In genomic region chr10:6706725-6707124, GRCh38 we compare ENCODE assay signal across 29 cellular contexts.
A peak's percentile ranks its signal among the peaks of the same experiment; 100 is the strongest.
DNase-seq lines count a peak whose midpoint lies in the region; ATAC-seq, FAIRE-seq and TF ChIP-seq lines count a peak whose summit lies in the region.
"Had no signal": no experiment of that assay in that cellular context is flagged by ENCODE, and none has a peak within 500 bp of the region (broad histone marks: within the 10 kb centered on the region; RNA-seq: fewer than 3 reads in every experiment).

No MANE protein-coding gene starts in this region.

- H3K9me3 ChIP-seq in HepG2 (ENCODE audit: low read length): no peaks in the 10 kb centered on the region
- no peaks in the 10 kb centered on the region for H3K9me3 ChIP-seq in right lobe of liver
- H3K9me3 ChIP-seq: A549; BE2C; BLaER1; BLaER1 treated with 17β-estradiol and CSF1 and Interleukin-3, amounts not matched to agents 10 nM and 100 nM; Caco-2 had no signal

- POLR2A ChIA-PET in HepG2 (lab: Yijun Ruan, JAX): no interaction called here

- no peaks in the 10 kb centered on the region for H3K79me2 ChIP-seq in HepG2 (ENCODE audit: insufficient read depth, low read length)

- no peak overlapping the region for H3K9ac ChIP-seq in HepG2 (ENCODE audit: insufficient read depth, low read depth, low read length)
- H3K9ac ChIP-seq: BLaER1; BLaER1 treated with 17β-estradiol and CSF1 and Interleukin-3, amounts not matched to agents 10 nM and 100 nM had no signal

- DNase-seq in HepG2 (ENCODE audit: low spot score) (peak; percentile 51), right lobe of liver (no peak)
- DNase-seq: 8988T; ACHN; AML-193; BE2C; C1 segment of cervical spinal cord; Caco-2; Calu3; CD4-positive, alpha-beta memory T cell; CD4-positive, alpha-beta T cell; CD4-positive, CD25-positive, alpha-beta regulatory T cell; CD8-positive, alpha-beta memory T cell; CD8-positive, alpha-beta T cell; COR-L47; DMS 273 treated with DMSO at 0.1 percent for 48 hours; DMS153; DMS53; DMS79; DMS79 treated with DMSO at 0.1 percent for 48 hours; DND-41; EL had no signal

- no peaks in the 10 kb centered on the region for H3K27me3 ChIP-seq in HepG2 (ENCODE audit: control insufficient read depth in 1 of 2, insufficient read depth in 2 of 2, low read length in 2 of 2)
- no peaks in the 10 kb centered on the region for H3K27me3 ChIP-seq in right lobe of liver
- H3K27me3 ChIP-seq: BLaER1; BLaER1 treated with 17β-estradiol and CSF1 and Interleukin-3, amounts not matched to agents 10 nM and 100 nM had no signal

- H3K36me3 ChIP-seq in HepG2 (replicated peaks in 1 of 2; ENCODE audit: control insufficient read depth in 1 of 2, insufficient read depth in 2 of 2, low read length in 2 of 2) (no peaks in the 10 kb centered on the region), right lobe of liver (no peaks in the 10 kb centered on the region)
- H3K36me3 ChIP-seq: BE2C; BLaER1; BLaER1 treated with 17β-estradiol and CSF1 and Interleukin-3, amounts not matched to agents 10 nM and 100 nM had no signal

- CTCF ChIA-PET in HepG2 (lab: Yijun Ruan, JAX; ENCODE audit: low intra/inter-chr PET ratio, low total read pairs): no interaction called here

- peaks cover 18% of the 10 kb centered on the region for H3K4me1 ChIP-seq in HepG2 (ENCODE audit: insufficient read depth, low read length)
- H3K4me1 ChIP-seq in right lobe of liver: no peaks in the 10 kb centered on the region
- H3K4me1 ChIP-seq: A549, BE2C, BLaER1 had no signal

- 47% methylated on average over 4 of the region's 4 CpGs for WGBS in HepG2 (ENCODE audit: low lambda C conversion rate)
- 35% methylated on average over 4 of the region's 4 CpGs for WGBS in right lobe of liver (ENCODE audit: insufficient coverage, low coverage, low lambda C conversion rate, missing lambda C conversion rate)

- in situ Hi-C loops in HepG2 (cut with HindIII; ENCODE audit: extremely low pct_ligation_motif_present, low pct_unique_long_range_greater_than_20kb): no loop called here

- H3K4me2 ChIP-seq in HepG2 (ENCODE audit: low read depth, low read length): 0 out of 2 replicates have a peak overlapping the region, but pooled peaks have one; percentile 23
- H3K4me2 ChIP-seq: A549; BLaER1; BLaER1 treated with 17β-estradiol and CSF1 and Interleukin-3, amounts not matched to agents 10 nM and 100 nM had no signal

- no peak for TF ChIP-seq POLR2A in HepG2 (IDR thresholded peaks at IDR 0.05; ENCODE audit: insufficient read depth in 1 of 2, low read depth in 2 of 2, low read length in 2 of 2)
- no peak for TF ChIP-seq POLR2A in right lobe of liver (IDR thresholded peaks at IDR 0.05)

- H2AFZ ChIP-seq in HepG2 (ENCODE audit: low read length): no peak overlapping the region

- H3K4me3 ChIP-seq in HepG2 (replicated peaks in 1 of 3; ENCODE audit: insufficient read depth in 1 of 3, low read depth in 2 of 3, low read length in 3 of 3) (no peak overlapping the region), right lobe of liver (no peak overlapping the region)
- H3K4me3 ChIP-seq: A549; BLaER1; BLaER1 treated with 17β-estradiol and CSF1 and Interleukin-3, amounts not matched to agents 10 nM and 100 nM had no signal

- intact Hi-C loops in HepG2 (cut with micrococcal nuclease; ENCODE audit: unreplicated experiment) (no loop called here), right lobe of liver (cut with DNase I) (no loop called here)

- TF ChIP-seq RAD21 in HepG2 (CRISPR knock-in tag; IDR thresholded peaks at IDR 0.05): no peak

- TF ChIP-seq EP300 in HepG2 (IDR thresholded peaks at IDR 0.05; ENCODE audit: low read depth in 2 of 2, low read length in 2 of 2): 0 out of 4 replicates have a peak, but pooled peaks of 1 of the 2 experiments have one; percentile 36
- no peak for TF ChIP-seq EP300 in HepG2 (CRISPR knock-in tag; IDR thresholded peaks at IDR 0.05; ENCODE audit: borderline replicate concordance)

- peak; percentile 51; the same call in 2 of the 3 replicates for ATAC-seq in HepG2
- no peak for ATAC-seq in right lobe of liver
- ATAC-seq: A549; CD8-positive, alpha-beta T cell had no signal

- peak; percentile 37 for FAIRE-seq in HepG2 (lab: Jason Lieb, UNC)
- FAIRE-seq: A204.1, A549, D721Med had no signal

- no peak overlapping the region for H3K27ac ChIP-seq in HepG2 (ENCODE audit: extremely low read length, insufficient read depth, low read length)
- H3K27ac ChIP-seq in right lobe of liver: no peak overlapping the region
- H3K27ac ChIP-seq: 22Rv1; A549; BLaER1; BLaER1 treated with 17β-estradiol and CSF1 and Interleukin-3, amounts not matched to agents 10 nM and 100 nM; C4-2B had no signal

- TF ChIP-seq CTCF in HepG2 (CRISPR knock-in tag; IDR thresholded peaks at IDR 0.05): no peak
- no peak for TF ChIP-seq CTCF in right lobe of liver (IDR thresholded peaks at IDR 0.05)

- no peaks in the 10 kb centered on the region for H4K20me1 ChIP-seq in HepG2 (ENCODE audit: insufficient read depth, low read length)
- H4K20me1 ChIP-seq: BLaER1; BLaER1 treated with 17β-estradiol and CSF1 and Interleukin-3, amounts not matched to agents 10 nM and 100 nM had no signal

- no TSS peak for BruUV-seq in HepG2 (replicated peaks; lab: Mats Ljungman, UMichigan)

TF ChIP-seq in HepG2, 621 proteins besides CTCF, POLR2A, EP300 and RAD21 (continues in another document):
- TF ChIP-seq TCF7 (IDR thresholded peaks at IDR 0.05; ENCODE audit: low read depth): peak; percentile 56
- TF ChIP-seq TCF7L2 (IDR thresholded peaks at IDR 0.05; ENCODE audit: low read depth, low read length): peak; percentile 49; the same call in 1 of the 2 replicates
- TF ChIP-seq SNRNP70 (IDR thresholded peaks at IDR 0.05; ENCODE audit: low read depth, low read length): no peak
- TF ChIP-seq POLR2G (IDR thresholded peaks at IDR 0.05; ENCODE audit: low read depth, low read length): no peak
- no peak for TF ChIP-seq POLR2AphosphoS2 (IDR thresholded peaks at IDR 0.05; ENCODE audit: low read depth, low read length)
- TF ChIP-seq ARNT (IDR thresholded peaks at IDR 0.05): no peak
- TF ChIP-seq ZNF788 (CRISPR knock-in tag; IDR thresholded peaks at IDR 0.05; ENCODE audit: borderline replicate concordance): no peak
- no peak for TF ChIP-seq HDAC2 (CRISPR knock-in tag; IDR thresholded peaks at IDR 0.05)
- TF ChIP-seq NFE2 (CRISPR knock-in tag; IDR thresholded peaks at IDR 0.05): no peak
- TF ChIP-seq GATAD2A (CRISPR knock-in tag; IDR thresholded peaks at IDR 0.05): 0 out of 2 replicates have a peak, but pooled peaks have one; percentile 3
- TF ChIP-seq DMTF1 (CRISPR knock-in tag; IDR thresholded peaks at IDR 0.05): no peak
- no peak for TF ChIP-seq ZNF20 (CRISPR knock-in tag; IDR thresholded peaks at IDR 0.05)
- TF ChIP-seq NCOA5 (CRISPR knock-in tag; IDR thresholded peaks at IDR 0.05): no peak
- no peak for TF ChIP-seq SALL1 (CRISPR knock-in tag; IDR thresholded peaks at IDR 0.05)
- peak in 1 of 2 experiments; percentile 68; a peak in 2 of 4 replicates for TF ChIP-seq NR2F1 (CRISPR knock-in tag; IDR thresholded peaks at IDR 0.05)
- no peak for TF ChIP-seq RERE (CRISPR knock-in tag; IDR thresholded peaks at IDR 0.05; ENCODE audit: low read depth)
